8 cellular contexts compared by ENCODE assay signal in genomic region chr6:19812512-19813119, GRCh38. TPM values are rescaled to one million over a fixed set of nuclear protein-coding genes. Genes with fewer than 3 reads are reported as not detected.
DNase-seq lines count a peak whose midpoint lies in the region; ATAC-seq, FAIRE-seq and TF ChIP-seq lines count a peak whose summit lies in the region.

No MANE protein-coding gene starts in this region.

- no peak overlapping the region for H3K27ac ChIP-seq in astrocyte (ENCODE audit: low read depth, low read length)

- no peak overlapping the region for H3K9ac ChIP-seq in astrocyte (ENCODE audit: low read length)

- TF ChIP-seq CTCF in Calu3 (IDR thresholded peaks at IDR 0.05; ENCODE audit: unreplicated experiment) (peak; percentile 82), astrocyte (IDR thresholded peaks at IDR 0.05; ENCODE audit: insufficient read depth, low read depth, low read length) (peak; percentile 74)

- FAIRE-seq in astrocyte (lab: Jason Lieb, UNC), result no peak

- H3K79me2 ChIP-seq in astrocyte (ENCODE audit: insufficient read depth, low read length), result no peaks in the 10 kb centered on the region

- no peaks in the 10 kb centered on the region for H3K36me3 ChIP-seq in astrocyte (ENCODE audit: insufficient read depth, low read length)

- H4K20me1 ChIP-seq in astrocyte (ENCODE audit: insufficient read depth, low read length), result no peaks in the 10 kb centered on the region

- H3K27me3 Mint-ChIP-seq in Calu3 (ENCODE audit: unreplicated experiment) (no peaks in the 10 kb centered on the region), astrocyte (ENCODE audit: low read depth, unreplicated experiment) (no peaks in the 10 kb centered on the region)
- no peaks in the 10 kb centered on the region for H3K27me3 Mint-ChIP-seq in activated T-helper 1 cell treated with anti-CD3 and anti-CD28 coated beads, Interleukin-12 subunit alpha, Interleukin-12 subunit beta, Interleukin-2, Interleukin-4 antibody, amounts not matched to agents 30 ng/mL and 10 ng/mL and 1 ng/mL, durations not matched to agents 14 hours and 24 hours and 36 hours (ENCODE audit: insufficient read depth)

- no peak overlapping the region for H3K4me2 ChIP-seq in astrocyte (ENCODE audit: low read length)

- CTCF ChIA-PET in Calu3 (lab: Charles Lee), result no interaction called here

- H3K36me3 Mint-ChIP-seq in Calu3 (ENCODE audit: insufficient read depth, unreplicated experiment), result no peaks in the 10 kb centered on the region
- no peaks in the 10 kb centered on the region for H3K36me3 Mint-ChIP-seq in astrocyte (ENCODE audit: low read depth, unreplicated experiment)
- H3K36me3 Mint-ChIP-seq in activated T-helper 1 cell treated with anti-CD3 and anti-CD28 coated beads, Interleukin-12 subunit alpha, Interleukin-12 subunit beta, Interleukin-2, Interleukin-4 antibody, amounts not matched to agents 30 ng/mL and 10 ng/mL and 1 ng/mL, durations not matched to agents 14 hours and 24 hours and 36 hours (ENCODE audit: low read depth), result no peaks in the 10 kb centered on the region

- H3K27ac Mint-ChIP-seq in Calu3 (ENCODE audit: unreplicated experiment) (no peak overlapping the region), astrocyte (ENCODE audit: unreplicated experiment) (no peak overlapping the region)
- no peak overlapping the region for H3K27ac Mint-ChIP-seq in activated T-helper 1 cell treated with anti-CD3 and anti-CD28 coated beads, Interleukin-12 subunit alpha, Interleukin-12 subunit beta, Interleukin-2, Interleukin-4 antibody, amounts not matched to agents 30 ng/mL and 10 ng/mL and 1 ng/mL, durations not matched to agents 14 hours and 24 hours and 36 hours

- DNase-seq in Calu3 (no peak), astrocyte (ENCODE audit: low read depth) (peak; percentile 39), left colon (no peak)
- no peak for DNase-seq in stimulated activated CD4-positive, alpha-beta T cell treated with anti-CD3 and anti-CD28 coated beads, Interleukin-15, amount 100 ng/mL, for 24 hours
- no peak for DNase-seq in activated naive CD4-positive, alpha-beta T cell treated with Interleukin-2 at 50 U/mL for 16 hours
- DNase-seq in activated T-helper 1 cell treated with anti-CD3 and anti-CD28 coated beads, Interleukin-12 subunit alpha, Interleukin-12 subunit beta, Interleukin-2, Interleukin-4 antibody, amounts not matched to agents 30 ng/mL and 10 ng/mL and 1 ng/mL, durations not matched to agents 14 hours and 24 hours and 36 hours (ENCODE audit: low spot score), result no peak

- H2AFZ ChIP-seq in astrocyte (ENCODE audit: low read depth, low read length), result no peak overlapping the region

- no peak overlapping the region for H3K4me3 Mint-ChIP-seq in Calu3 (ENCODE audit: low read depth, unreplicated experiment)
- H3K4me3 Mint-ChIP-seq in astrocyte (ENCODE audit: unreplicated experiment), result no peak overlapping the region
- H3K4me3 Mint-ChIP-seq in activated T-helper 1 cell treated with anti-CD3 and anti-CD28 coated beads, Interleukin-12 subunit alpha, Interleukin-12 subunit beta, Interleukin-2, Interleukin-4 antibody, amounts not matched to agents 30 ng/mL and 10 ng/mL and 1 ng/mL, durations not matched to agents 14 hours and 24 hours and 36 hours, result no peak overlapping the region

- no TSS peak for BruUV-seq in Calu3 (replicated peaks; lab: Mats Ljungman, UMichigan)

- no peak overlapping the region for H3K4me3 ChIP-seq in astrocyte (ENCODE audit: insufficient read depth, low read depth, low read length)

- H3K9me3 ChIP-seq in astrocyte (ENCODE audit: insufficient read depth, low read depth, low read length), result no peaks in the 10 kb centered on the region

- H3K9me3 Mint-ChIP-seq in Calu3 (ENCODE audit: low read depth, unreplicated experiment), result no peaks in the 10 kb centered on the region
- peaks cover 2% of the 10 kb centered on the region for H3K9me3 Mint-ChIP-seq in astrocyte (ENCODE audit: unreplicated experiment)
- H3K9me3 Mint-ChIP-seq in activated T-helper 1 cell treated with anti-CD3 and anti-CD28 coated beads, Interleukin-12 subunit alpha, Interleukin-12 subunit beta, Interleukin-2, Interleukin-4 antibody, amounts not matched to agents 30 ng/mL and 10 ng/mL and 1 ng/mL, durations not matched to agents 14 hours and 24 hours and 36 hours, result no peaks in the 10 kb centered on the region

- ATAC-seq in HG03135 (IDR thresholded peaks at IDR 0.05; ENCODE audit: unreplicated experiment) (peak; percentile 51), left colon (peak; percentile 61), GM21447 (IDR thresholded peaks at IDR 0.05; ENCODE audit: unreplicated experiment) (no peak)

- intact Hi-C loops in Calu3 (cut with micrococcal nuclease; ENCODE audit: unreplicated experiment) (loop anchor here (1.0 kb wide), 2 partner anchors 39 to 244 kb away; no protein-coding TSS in a partner anchor), left colon (cut with DNase I, micrococcal nuclease) (no loop called here)
- intact Hi-C loops in activated T-helper 1 cell treated with anti-CD3 and anti-CD28 coated beads, Interleukin-12 subunit alpha, Interleukin-12 subunit beta, Interleukin-2, Interleukin-4 antibody, amounts not matched to agents 30 ng/mL and 10 ng/mL and 1 ng/mL, durations not matched to agents 14 hours and 24 hours and 36 hours (cut with micrococcal nuclease), result no loop called here

- H3K4me1 Mint-ChIP-seq in Calu3 (ENCODE audit: low read depth, unreplicated experiment) (peaks cover 13% of the 10 kb centered on the region), astrocyte (ENCODE audit: low read depth, unreplicated experiment) (no peaks in the 10 kb centered on the region)
- no peaks in the 10 kb centered on the region for H3K4me1 Mint-ChIP-seq in activated T-helper 1 cell treated with anti-CD3 and anti-CD28 coated beads, Interleukin-12 subunit alpha, Interleukin-12 subunit beta, Interleukin-2, Interleukin-4 antibody, amounts not matched to agents 30 ng/mL and 10 ng/mL and 1 ng/mL, durations not matched to agents 14 hours and 24 hours and 36 hours (ENCODE audit: low read depth)

- no peaks in the 10 kb centered on the region for H3K27me3 ChIP-seq in astrocyte (ENCODE audit: insufficient read depth, low read length)

- H3K4me1 ChIP-seq in astrocyte (ENCODE audit: insufficient read depth, low read length), result no peaks in the 10 kb centered on the region

RNA-seq across cellular contexts. Expression of gene ID4, which starts 24.6 kb away (rescaled TPM):
- total RNA-seq in Calu3 (2022) (1.7 and 1.8 TPM in 2 replicates), astrocyte (12.0 and 12.8 TPM in 2 replicates), left colon (1 to 10 TPM; 2.8 to 7.1 TPM)
- not detected in 2 replicates for total RNA-seq in activated T-helper 1 cell treated with anti-CD3 and anti-CD28 coated beads, Interleukin-12 subunit alpha, Interleukin-12 subunit beta, Interleukin-2, Interleukin-4 antibody, amounts not matched to agents 30 ng/mL and 10 ng/mL and 1 ng/mL, durations not matched to agents 14 hours and 24 hours and 36 hours
